17 cellular contexts compared by ENCODE assay signal in the genomic region with DNA sequence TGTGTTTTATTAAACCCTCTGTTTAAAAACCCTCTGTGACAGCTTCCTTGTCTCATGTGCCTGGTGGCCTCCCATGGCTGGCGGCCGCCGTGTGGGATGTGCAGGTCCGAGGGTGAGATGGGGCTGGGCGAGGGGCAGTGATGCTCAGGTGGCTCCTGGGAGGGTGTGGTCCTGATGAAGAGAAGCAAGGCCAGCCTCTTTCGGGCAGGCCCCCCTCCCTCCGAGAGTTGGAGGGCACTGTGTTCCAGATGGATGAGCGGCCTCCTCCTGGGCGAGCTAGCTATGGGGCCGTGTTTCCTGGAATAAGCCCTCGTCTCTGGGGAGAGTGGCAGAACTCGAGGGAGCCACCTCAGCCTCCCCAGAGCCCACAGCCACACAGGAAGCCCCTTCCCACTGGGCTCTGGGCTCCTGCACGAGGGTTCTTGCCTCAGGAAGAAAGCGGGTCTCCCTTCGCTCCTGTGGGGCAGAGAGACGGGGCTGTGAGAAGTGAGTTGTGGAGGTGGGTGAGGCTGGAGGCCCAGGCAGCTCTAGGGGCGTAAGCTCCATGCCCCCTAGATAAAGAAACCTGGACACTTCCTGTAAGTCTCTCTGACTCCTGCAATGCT.
"Had no signal": no experiment of that assay in that cellular context is flagged by ENCODE, and none has a peak within 500 bp of the region (broad histone marks: within the 10 kb centered on the region; RNA-seq: fewer than 3 reads in every experiment).

No MANE protein-coding gene starts in this region.

- H3K9me3 ChIP-seq: adrenal gland, esophagus muscularis mucosa, left lung, mucosa of descending colon, prostate gland, suprapubic skin had no signal

- H3K27me3 Mint-ChIP-seq: activated T-cell treated with anti-CD3 and anti-CD28 coated beads, Interleukin-2, amount 50 U/mL, for 24 hours; naive thymus-derived CD4-positive, alpha-beta T cell had no signal

- H3K27ac ChIP-seq: adrenal gland, dorsolateral prefrontal cortex, esophagus muscularis mucosa, left lung, prostate gland, skin epidermis, suprapubic skin had no signal

- H3K36me3 ChIP-seq: adrenal gland, esophagus muscularis mucosa, left lung, prostate gland, suprapubic skin had no signal

- H3K27me3 ChIP-seq: adrenal gland, dorsolateral prefrontal cortex, left lung had no signal

- H3K9me3 Mint-ChIP-seq: activated naive CD4-positive, alpha-beta T cell treated with anti-CD3 and anti-CD28 coated beads, Interleukin-2, amount 10 ng/mL, durations not matched to agents 7 days and 5 days; activated T-cell treated with anti-CD3 and anti-CD28 coated beads, Interleukin-2, amount 50 U/mL, for 24 hours; naive thymus-derived CD4-positive, alpha-beta T cell had no signal

- H3K4me3 ChIP-seq: adrenal gland, dorsolateral prefrontal cortex, esophagus muscularis mucosa, left lung, mucosa of descending colon, prostate gland, skin epidermis, suprapubic skin had no signal

- DNase-seq: activated naive CD4-positive, alpha-beta T cell treated with anti-CD3 and anti-CD28 coated beads, Interleukin-2, amount 10 ng/mL, durations not matched to agents 7 days and 5 days; activated T-cell treated with anti-CD3 and anti-CD28 coated beads, Interleukin-2, amount 50 U/mL, for 24 hours; dorsolateral prefrontal cortex; left lung; mucosa of descending colon; naive thymus-derived CD4-positive, alpha-beta T cell; right cardiac atrium; stimulated activated CD4-positive, alpha-beta T cell treated with anti-CD3 and anti-CD28 coated beads, Interleukin-4, amount 100 ng/mL, for 4 hours; stimulated activated CD8-positive, alpha-beta memory T cell treated with anti-CD3 and anti-CD28 coated beads, Interleukin-4, amount 100 ng/mL, for 48 hours; stimulated activated naive CD4-positive, alpha-beta T cell treated with Interleukin-2 at 50 U/mL for 16 hours; T-helper 9 cell; trophoblast cell had no signal

- H3K4me1 ChIP-seq: adrenal gland, esophagus muscularis mucosa, left lung, prostate gland, suprapubic skin had no signal

- H3K4me3 Mint-ChIP-seq: activated naive CD4-positive, alpha-beta T cell treated with anti-CD3 and anti-CD28 coated beads, Interleukin-2, amount 10 ng/mL, durations not matched to agents 7 days and 5 days; activated T-cell treated with anti-CD3 and anti-CD28 coated beads, Interleukin-2, amount 50 U/mL, for 24 hours; naive thymus-derived CD4-positive, alpha-beta T cell had no signal

- H3K36me3 Mint-ChIP-seq: activated naive CD4-positive, alpha-beta T cell treated with anti-CD3 and anti-CD28 coated beads, Interleukin-2, amount 10 ng/mL, durations not matched to agents 7 days and 5 days had no signal

- H3K27ac Mint-ChIP-seq: activated naive CD4-positive, alpha-beta T cell treated with anti-CD3 and anti-CD28 coated beads, Interleukin-2, amount 10 ng/mL, durations not matched to agents 7 days and 5 days; activated T-cell treated with anti-CD3 and anti-CD28 coated beads, Interleukin-2, amount 50 U/mL, for 24 hours; naive thymus-derived CD4-positive, alpha-beta T cell had no signal
